Comparison of ENCODE assay signal across 2 cellular contexts in genomic region chr6:16130437-16130891, GRCh38.
TF ChIP-seq lines count a peak whose summit lies in the region.

No MANE protein-coding gene starts in this region.

TF ChIP-seq in SK-N-SH, 30 proteins besides CTCF, POLR2A, EP300 and RAD21 (continued from another document):
- TF ChIP-seq NRF1 (IDR thresholded peaks at IDR 0.05; ENCODE audit: low read depth, low read length) (no peak), PBX3 (IDR thresholded peaks at IDR 0.05) (no peak), TCF12 (IDR thresholded peaks at IDR 0.05) (no peak), SMC3 (IDR thresholded peaks at IDR 0.05; ENCODE audit: low read depth, low read length) (no peak), TAF1 (IDR thresholded peaks at IDR 0.05; ENCODE audit: borderline replicate concordance, low read depth, low read length) (no peak), GABPA (IDR thresholded peaks at IDR 0.05; ENCODE audit: low read depth) (no peak), RCOR1 (IDR thresholded peaks at IDR 0.05; ENCODE audit: low read length) (no peak), NFIC (IDR thresholded peaks at IDR 0.05; ENCODE audit: borderline replicate concordance) (no peak)
- TF ChIP-seq, protein P1, sequence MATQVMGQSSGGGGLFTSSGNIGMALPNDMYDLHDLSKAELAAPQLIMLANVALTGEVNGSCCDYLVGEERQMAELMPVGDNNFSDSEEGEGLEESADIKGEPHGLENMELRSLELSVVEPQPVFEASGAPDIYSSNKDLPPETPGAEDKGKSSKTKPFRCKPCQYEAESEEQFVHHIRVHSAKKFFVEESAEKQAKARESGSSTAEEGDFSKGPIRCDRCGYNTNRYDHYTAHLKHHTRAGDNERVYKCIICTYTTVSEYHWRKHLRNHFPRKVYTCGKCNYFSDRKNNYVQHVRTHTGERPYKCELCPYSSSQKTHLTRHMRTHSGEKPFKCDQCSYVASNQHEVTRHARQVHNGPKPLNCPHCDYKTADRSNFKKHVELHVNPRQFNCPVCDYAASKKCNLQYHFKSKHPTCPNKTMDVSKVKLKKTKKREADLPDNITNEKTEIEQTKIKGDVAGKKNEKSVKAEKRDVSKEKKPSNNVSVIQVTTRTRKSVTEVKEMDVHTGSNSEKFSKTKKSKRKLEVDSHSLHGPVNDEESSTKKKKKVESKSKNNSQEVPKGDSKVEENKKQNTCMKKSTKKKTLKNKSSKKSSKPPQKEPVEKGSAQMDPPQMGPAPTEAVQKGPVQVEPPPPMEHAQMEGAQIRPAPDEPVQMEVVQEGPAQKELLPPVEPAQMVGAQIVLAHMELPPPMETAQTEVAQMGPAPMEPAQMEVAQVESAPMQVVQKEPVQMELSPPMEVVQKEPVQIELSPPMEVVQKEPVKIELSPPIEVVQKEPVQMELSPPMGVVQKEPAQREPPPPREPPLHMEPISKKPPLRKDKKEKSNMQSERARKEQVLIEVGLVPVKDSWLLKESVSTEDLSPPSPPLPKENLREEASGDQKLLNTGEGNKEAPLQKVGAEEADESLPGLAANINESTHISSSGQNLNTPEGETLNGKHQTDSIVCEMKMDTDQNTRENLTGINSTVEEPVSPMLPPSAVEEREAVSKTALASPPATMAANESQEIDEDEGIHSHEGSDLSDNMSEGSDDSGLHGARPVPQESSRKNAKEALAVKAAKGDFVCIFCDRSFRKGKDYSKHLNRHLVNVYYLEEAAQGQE (IDR thresholded peaks at IDR 0.05; ENCODE audit: low read depth, low read length): no peak

TF ChIP-seq in SK-N-SH treated with all-trans-retinoic acid at 6 μM for 48 hours, 23 proteins besides CTCF, POLR2A, EP300 and RAD21 (continued from another document):
- TF ChIP-seq PATZ1 (CRISPR knock-in tag; IDR thresholded peaks at IDR 0.05; ENCODE audit: borderline replicate concordance): no peak
- no peak for TF ChIP-seq ZNF565 (CRISPR knock-in tag; conservative IDR thresholded peaks at IDR 0.05; ENCODE audit: low read depth)
- TF ChIP-seq TCF4 (CRISPR knock-in tag; IDR thresholded peaks at IDR 0.05; ENCODE audit: borderline replicate concordance): no peak
- TF ChIP-seq CSRNP3 (CRISPR knock-in tag; IDR thresholded peaks at IDR 0.05): no peak
- TF ChIP-seq SNAI2 (CRISPR knock-in tag; IDR thresholded peaks at IDR 0.05): no peak
- no peak for TF ChIP-seq ZNF8 (CRISPR knock-in tag; IDR thresholded peaks at IDR 0.05)
- TF ChIP-seq TOX (CRISPR knock-in tag; IDR thresholded peaks at IDR 0.05; ENCODE audit: borderline replicate concordance): no peak
- no peak for TF ChIP-seq CREB5 (CRISPR knock-in tag; IDR thresholded peaks at IDR 0.05; ENCODE audit: low read depth)
- no peak for TF ChIP-seq ARNTL (CRISPR knock-in tag; IDR thresholded peaks at IDR 0.05; ENCODE audit: borderline replicate concordance, low read depth)
